ENCODE assay signal across 9 cellular contexts in genomic region chr17:77602062-77602746, GRCh38.
DNase-seq lines count a peak whose midpoint lies in the region; ATAC-seq, FAIRE-seq and TF ChIP-seq lines count a peak whose summit lies in the region.
"Had no signal": no experiment of that assay in that cellular context is flagged by ENCODE, and none has a peak within 500 bp of the region (broad histone marks: within the 10 kb centered on the region; RNA-seq: fewer than 3 reads in every experiment).

No MANE protein-coding gene starts in this region.

- no peak overlapping the region for H3K4me3 Mint-ChIP-seq in GM23338
- no peak overlapping the region for H3K4me3 Mint-ChIP-seq in activated naive CD8-positive, alpha-beta T cell treated with anti-CD3 and anti-CD28 coated beads for 36 hours

- no peaks in the 10 kb centered on the region for H3K36me3 ChIP-seq in GM23338 (ENCODE audit: insufficient read depth)

- ATAC-seq in GM23338 (no peak), right cardiac atrium (peak; percentile 93)

- H3K27ac ChIP-seq in GM23338 (ENCODE audit: low read depth) (no peak overlapping the region), right cardiac atrium (ENCODE audit: low read length) (peak overlapping the region; percentile 88)

- H3K27me3 Mint-ChIP-seq in GM23338 (ENCODE audit: insufficient read depth, low read depth, poor library complexity) = no peaks in the 10 kb centered on the region
- H3K27me3 Mint-ChIP-seq in activated naive CD8-positive, alpha-beta T cell treated with anti-CD3 and anti-CD28 coated beads for 36 hours = no peaks in the 10 kb centered on the region

- no peaks in the 10 kb centered on the region for H3K9me3 Mint-ChIP-seq in GM23338
- no peaks in the 10 kb centered on the region for H3K9me3 Mint-ChIP-seq in activated naive CD8-positive, alpha-beta T cell treated with anti-CD3 and anti-CD28 coated beads for 36 hours

- no peaks in the 10 kb centered on the region for H4K20me1 ChIP-seq in GM23338 (replicated peaks; ENCODE audit: insufficient read depth)

- no peaks in the 10 kb centered on the region for H3K79me2 ChIP-seq in GM23338 (replicated peaks; ENCODE audit: insufficient read depth)

- H3K4me1 ChIP-seq in GM23338 (ENCODE audit: insufficient read depth) (no peaks in the 10 kb centered on the region), right cardiac atrium (ENCODE audit: control insufficient read depth, insufficient read depth, low read length) (peaks cover 19% of the 10 kb centered on the region)

- H2AFZ ChIP-seq in GM23338 = 0 out of 2 replicates have a peak overlapping the region, but pooled peaks have one; percentile 23

- no peaks in the 10 kb centered on the region for H3F3A ChIP-seq in GM23338 (replicated peaks; ENCODE audit: low read depth)

- intact Hi-C loops in right cardiac atrium (cut with DNase I) = loop anchor here in 1 of 4 donors (10.0 kb wide), 2 partner anchors 57 to 133 kb away; no protein-coding TSS in a partner anchor

- WGBS in right cardiac atrium = 32% methylated on average over 11 of the region's 11 CpGs

- DNase-seq in GM23338 (ENCODE audit: low spot score) (no peak), brain pericyte (ENCODE audit: low read depth, low spot score) (peak; percentile 21), right cardiac atrium (peak; percentile 83 to 87 (median 87)), smooth muscle cell of the brain vasculature (ENCODE audit: low read depth, low spot score) (peak; percentile 57), HTR-8/SVneo (ENCODE audit: insufficient read length, low spot score) (no peak), GDM1 (lab: John Stamatoyannopoulos, UW) (no peak), NCI-H1105 (lab: John Stamatoyannopoulos, UW) (no peak)
- DNase-seq in activated naive CD8-positive, alpha-beta T cell treated with anti-CD3 and anti-CD28 coated beads for 36 hours = no peak
- DNase-seq: DND-41 had no signal

- no peak overlapping the region for H3K4me2 ChIP-seq in GM23338

- H3K4me1 Mint-ChIP-seq in GM23338 = peaks cover 6% of the 10 kb centered on the region; the same call in 2 of the 3 replicates
- no peaks in the 10 kb centered on the region for H3K4me1 Mint-ChIP-seq in activated naive CD8-positive, alpha-beta T cell treated with anti-CD3 and anti-CD28 coated beads for 36 hours

- H3K27ac Mint-ChIP-seq in GM23338 = no peak overlapping the region
- H3K27ac Mint-ChIP-seq in activated naive CD8-positive, alpha-beta T cell treated with anti-CD3 and anti-CD28 coated beads for 36 hours = no peak overlapping the region

- no peaks in the 10 kb centered on the region for H3K9me3 ChIP-seq in right cardiac atrium (ENCODE audit: control insufficient read depth, low read length)

- TF ChIP-seq CTCF in GM23338 (conservative IDR thresholded peaks at IDR 0.05; ENCODE audit: low read depth in 2 of 2) = no peak

- no peak for FAIRE-seq in HTR-8/SVneo (lab: Jason Lieb, UNC)

- no peak overlapping the region for H3K4me3 ChIP-seq in GM23338
- no peak overlapping the region for H3K4me3 ChIP-seq in right cardiac atrium (ENCODE audit: low read length)

- no peaks in the 10 kb centered on the region for H3K9me2 ChIP-seq in GM23338 (ENCODE audit: insufficient read depth)

- no peaks in the 10 kb centered on the region for H3K36me3 Mint-ChIP-seq in GM23338 (ENCODE audit: low read depth)
- no peaks in the 10 kb centered on the region for H3K36me3 Mint-ChIP-seq in activated naive CD8-positive, alpha-beta T cell treated with anti-CD3 and anti-CD28 coated beads for 36 hours

- H3K27me3 ChIP-seq in GM23338 (ENCODE audit: insufficient read depth) = no peaks in the 10 kb centered on the region
- no peaks in the 10 kb centered on the region for H3K27me3 ChIP-seq in right cardiac atrium (ENCODE audit: control insufficient read depth, insufficient read depth)

TF ChIP-seq in GM23338, 12 proteins besides CTCF, POLR2A, EP300 and RAD21:
- no peak for TF ChIP-seq JUNB (IDR thresholded peaks at IDR 0.05; ENCODE audit: unreplicated experiment)
- no peak for TF ChIP-seq EZH2 (IDR thresholded peaks at IDR 0.05; ENCODE audit: low read depth, unreplicated experiment)
- TF ChIP-seq ETS1 (IDR thresholded peaks at IDR 0.05) = no peak
- no peak for TF ChIP-seq ZNF114 (CRISPR knock-in tag; IDR thresholded peaks at IDR 0.05)
- no peak for TF ChIP-seq EZH2phosphoT487 (IDR thresholded peaks at IDR 0.05; ENCODE audit: unreplicated experiment)

Comparison
In these comparisons a context has a peak if more than half of its experiments do, and no peak if none do; other contexts are left out.
1. DNase-seq: peak in brain pericyte (single experiment), right cardiac atrium (3 of 3) and smooth muscle cell of the brain vasculature (single experiment); none in GM23338 (single experiment), HTR-8/SVneo (single experiment), activated naive CD8-positive, alpha-beta T cell treated with anti-CD3 and anti-CD28 coated beads for 36 hours (single experiment), GDM1 (single experiment) and NCI-H1105 (single experiment).